1 cellular context compared by ENCODE assay signal in genomic region chr13:50401721-50402510, GRCh38.
TF ChIP-seq lines count a peak whose summit lies in the region.

No MANE protein-coding gene starts in this region.

TF ChIP-seq in IMR-90, 13 proteins besides CTCF, POLR2A, EP300 and RAD21:
- TF ChIP-seq NFE2L2 (IDR thresholded peaks at IDR 0.05; ENCODE audit: low read depth, low read length) (peak; percentile 75; the same call in 1 of the 2 replicates), MXI1 (IDR thresholded peaks at IDR 0.05; ENCODE audit: borderline replicate concordance, low read depth, low read length) (no peak), CEBPB (IDR thresholded peaks at IDR 0.05; ENCODE audit: low read depth, low read length) (peak; percentile 63), BHLHE40 (IDR thresholded peaks at IDR 0.05; ENCODE audit: low read depth, low read length) (no peak)
